12 cellular contexts compared by ENCODE assay signal in genomic region chr12:124592050-124592449, GRCh38. TPM values are rescaled to one million over a fixed set of nuclear protein-coding genes. Genes with fewer than 3 reads are reported as not detected.
DNase-seq lines count a peak whose midpoint lies in the region; ATAC-seq, FAIRE-seq and TF ChIP-seq lines count a peak whose summit lies in the region.
"Had no signal": no experiment of that assay in that cellular context is flagged by ENCODE, and none has a peak within 500 bp of the region (broad histone marks: within the 10 kb centered on the region; RNA-seq: fewer than 3 reads in every experiment).

No MANE protein-coding gene starts in this region.

- H3K27ac Mint-ChIP-seq in stimulated activated naive CD8-positive, alpha-beta T cell treated with anti-CD3 and anti-CD28 coated beads, Interleukin-15, Interleukin-2, amounts not matched to agents 100 ng/mL and 50 ng/mL, for 24 hours: peak overlapping the region; percentile 79
- H3K27ac Mint-ChIP-seq: activated naive CD8-positive, alpha-beta T cell treated with anti-CD3 and anti-CD28 coated beads, Interleukin-2, amount 10 ng/mL, durations not matched to agents 7 days and 5 days had no signal

- WGBS in adrenal gland, 4 donors: 44 to 59% (median 49%) methylated on average over 5 to 6 of the region's 6 CpGs

- DNase-seq in stimulated activated naive CD8-positive, alpha-beta T cell treated with anti-CD3 and anti-CD28 coated beads, Interleukin-15, Interleukin-2, amounts not matched to agents 100 U/mL and 50 U/mL, for 24 hours: no peak
- peak in 6 of 7 donors; percentile 41 to 75 (median 52) for DNase-seq in adrenal gland
- peak; percentile 71 to 77 for DNase-seq in foreskin fibroblast
- DNase-seq in urothelium cell line (ENCODE audit: low spot score): peak; percentile 71
- no peak for DNase-seq in kidney glomerular epithelial cell (lab: John Stamatoyannopoulos, UW)
- DNase-seq in vagina (ENCODE audit: extremely low spot score in 2 of 2): no peak
- DNase-seq in activated effector memory CD4-positive, alpha-beta T cell treated with Interleukin-2 at 50 U/mL for 16 hours: no peak
- DNase-seq: activated naive CD8-positive, alpha-beta T cell treated with anti-CD3 and anti-CD28 coated beads, Interleukin-2, amount 10 ng/mL, durations not matched to agents 7 days and 5 days; NCI-H187 treated with DMSO at 0.1 percent for 48 hours; sigmoid colon had no signal

- TF ChIP-seq CTCF in adrenal gland (IDR thresholded peaks at IDR 0.05) (no peak), foreskin fibroblast (IDR thresholded peaks at IDR 0.05; ENCODE audit: low read depth, low read length) (no peak), vagina (IDR thresholded peaks at IDR 0.05) (no peak)

- no peak for ATAC-seq in stimulated activated naive CD8-positive, alpha-beta T cell treated with anti-CD3 and anti-CD28 coated beads, Interleukin-15, Interleukin-2, amounts not matched to agents 100 U/mL and 50 U/mL, for 24 hours

- FAIRE-seq in urothelium cell line (lab: Jason Lieb, UNC): no peak

- H3K4me1 ChIP-seq in adrenal gland (replicated peaks in 1 of 2) (peaks cover 15 to 43% of the 10 kb centered on the region in 2 donors), vagina (peaks cover 21% of the 10 kb centered on the region)

- peaks cover 4% of the 10 kb centered on the region for H3K9me3 Mint-ChIP-seq in stimulated activated naive CD8-positive, alpha-beta T cell treated with anti-CD3 and anti-CD28 coated beads, Interleukin-15, Interleukin-2, amounts not matched to agents 100 ng/mL and 50 ng/mL, for 24 hours

- H3K27ac ChIP-seq in adrenal gland (peak overlapping the region in 3 of 5 donors; percentile 34 to 87 (median 79)), vagina (no peak overlapping the region)
- H3K27ac ChIP-seq: sigmoid colon had no signal

- no peak overlapping the region for H3K4me3 Mint-ChIP-seq in stimulated activated naive CD8-positive, alpha-beta T cell treated with anti-CD3 and anti-CD28 coated beads, Interleukin-15, Interleukin-2, amounts not matched to agents 100 ng/mL and 50 ng/mL, for 24 hours
- H3K4me3 Mint-ChIP-seq: activated naive CD8-positive, alpha-beta T cell treated with anti-CD3 and anti-CD28 coated beads, Interleukin-2, amount 10 ng/mL, durations not matched to agents 7 days and 5 days had no signal

- no peaks in the 10 kb centered on the region for H3K9me3 ChIP-seq in adrenal gland (replicated peaks in 1 of 3)
- H3K9me3 ChIP-seq in vagina: no peaks in the 10 kb centered on the region
- H3K9me3 ChIP-seq: sigmoid colon had no signal

- H3K4me3 ChIP-seq in adrenal gland: no peak overlapping the region
- H3K4me3 ChIP-seq in foreskin fibroblast (ENCODE audit: low read depth in 1 of 2, low read length in 2 of 2): no peak overlapping the region
- no peak overlapping the region for H3K4me3 ChIP-seq in vagina
- H3K4me3 ChIP-seq: sigmoid colon, tibial nerve had no signal

- H3K27me3 ChIP-seq in adrenal gland (no peaks in the 10 kb centered on the region), vagina (no peaks in the 10 kb centered on the region)
- H3K27me3 ChIP-seq: sigmoid colon, tibial nerve had no signal

- H3K36me3 ChIP-seq in adrenal gland (replicated peaks in 1 of 2) (no peaks in the 10 kb centered on the region), vagina (no peaks in the 10 kb centered on the region)
- H3K36me3 ChIP-seq: sigmoid colon, tibial nerve had no signal

- H3K27me3 Mint-ChIP-seq in stimulated activated naive CD8-positive, alpha-beta T cell treated with anti-CD3 and anti-CD28 coated beads, Interleukin-15, Interleukin-2, amounts not matched to agents 100 ng/mL and 50 ng/mL, for 24 hours: peaks cover 22% of the 10 kb centered on the region

- intact Hi-C loops in adrenal gland (cut with DNase I): no loop called here
- intact Hi-C loops in vagina (cut with DNase I): no loop called here

- H3K36me3 Mint-ChIP-seq in stimulated activated naive CD8-positive, alpha-beta T cell treated with anti-CD3 and anti-CD28 coated beads, Interleukin-15, Interleukin-2, amounts not matched to agents 100 ng/mL and 50 ng/mL, for 24 hours (ENCODE audit: low read depth): no peaks in the 10 kb centered on the region

- no peak for TF ChIP-seq POLR2A in adrenal gland (IDR thresholded peaks at IDR 0.05)
- TF ChIP-seq POLR2A in vagina (IDR thresholded peaks at IDR 0.05): no peak

- peaks cover 45% of the 10 kb centered on the region for H3K4me1 Mint-ChIP-seq in stimulated activated naive CD8-positive, alpha-beta T cell treated with anti-CD3 and anti-CD28 coated beads, Interleukin-15, Interleukin-2, amounts not matched to agents 100 ng/mL and 50 ng/mL, for 24 hours (ENCODE audit: low read depth)

RNA-seq across cellular contexts. Expression of gene NCOR2, which starts 24.6 kb away (rescaled TPM):
- total RNA-seq in adrenal gland (100 to 1,000 TPM in 7 of 8 donors, 10 to 100 TPM in 1; 85.3 to 243 (median 199) TPM), vagina (120 TPM)
- polyA plus RNA-seq in adrenal gland: 100 to 1,000 TPM in 1 of 3 donors, 10 to 100 TPM in 2; 28.3 to 194 (median 53.3) TPM

Comparison
In these comparisons a context has a peak if more than half of its experiments do, and no peak if none do; other contexts are left out.
1. DNase-seq: peak in adrenal gland (6 of 7), foreskin fibroblast (2 of 2) and urothelium cell line (single experiment); none in stimulated activated naive CD8-positive, alpha-beta T cell treated with anti-CD3 and anti-CD28 coated beads, Interleukin-15, Interleukin-2, amounts not matched to agents 100 U/mL and 50 U/mL, for 24 hours (single experiment), kidney glomerular epithelial cell (single experiment), vagina (0 of 2) and activated effector memory CD4-positive, alpha-beta T cell treated with Interleukin-2 at 50 U/mL for 16 hours (single experiment).